Comparison of ENCODE assay signal across 8 cellular contexts in the genomic region with DNA sequence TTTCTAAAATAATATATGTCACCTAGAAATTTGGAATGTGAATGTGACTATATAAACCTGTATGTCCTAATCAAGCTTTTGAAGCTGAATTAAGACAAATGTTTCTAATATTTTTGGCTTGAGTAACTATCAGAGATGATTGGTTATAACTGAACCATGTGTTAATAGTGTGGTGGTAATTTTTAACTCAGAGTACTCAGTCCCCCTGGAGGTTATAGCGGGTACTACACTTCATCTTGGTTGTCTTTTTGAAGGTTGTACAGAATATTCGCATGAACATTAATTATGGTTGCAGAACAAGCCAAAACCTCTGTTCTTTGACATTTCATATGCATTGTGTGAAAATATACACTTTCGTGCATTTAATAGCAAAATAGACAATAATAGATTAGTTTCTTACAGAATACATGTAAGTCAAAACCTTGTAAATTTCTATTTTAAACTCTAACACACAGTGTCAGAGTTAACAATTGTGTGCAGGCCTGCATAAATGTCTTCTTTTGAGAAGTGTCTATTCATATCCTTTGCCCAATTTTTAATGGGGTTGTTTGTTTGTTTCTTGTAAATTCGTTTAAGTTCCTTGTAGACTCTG.
DNase-seq lines count a peak whose midpoint lies in the region; ATAC-seq and TF ChIP-seq lines count a peak whose summit lies in the region.

No MANE protein-coding gene starts in this region.

- no peak overlapping the region for H2BK120ac ChIP-seq in mesendoderm (ENCODE audit: low read depth, low read length)

- H3K79me2 ChIP-seq in DND-41 (ENCODE audit: insufficient read depth, low read length): no peaks in the 10 kb centered on the region
- no peaks in the 10 kb centered on the region for H3K79me2 ChIP-seq in mesendoderm (ENCODE audit: control insufficient read depth, insufficient read depth, low read length)

- H3K36me3 ChIP-seq in DND-41 (ENCODE audit: insufficient read depth, low read length) (no peaks in the 10 kb centered on the region), mesendoderm (ENCODE audit: control insufficient read depth, insufficient read depth, low read length) (no peaks in the 10 kb centered on the region)

- H3K27ac ChIP-seq in DND-41 (ENCODE audit: low read length) (no peak overlapping the region), coronary artery (no peak overlapping the region), mesendoderm (ENCODE audit: low read depth, low read length) (no peak overlapping the region)

- no peaks in the 10 kb centered on the region for H4K20me1 ChIP-seq in DND-41 (ENCODE audit: insufficient read depth, low read length)

- H4K8ac ChIP-seq in mesendoderm (ENCODE audit: low read depth, low read length): no peak overlapping the region

- H2AFZ ChIP-seq in DND-41 (ENCODE audit: low read depth, low read length): no peak overlapping the region

- H2AK5ac ChIP-seq in mesendoderm (ENCODE audit: low read length): no peak overlapping the region

- H3K27me3 ChIP-seq in DND-41 (ENCODE audit: insufficient read depth, low read length, poor library complexity): peaks cover 10% of the 10 kb centered on the region
- no peaks in the 10 kb centered on the region for H3K27me3 ChIP-seq in mesendoderm (ENCODE audit: insufficient read depth, low read length, poor library complexity)

- H3K9ac ChIP-seq in DND-41 (ENCODE audit: low read depth, low read length) (no peak overlapping the region), mesendoderm (ENCODE audit: low read length) (no peak overlapping the region)

- H3K4me3 ChIP-seq in DND-41 (ENCODE audit: low read depth in 1 of 2, low read length in 2 of 2) (no peak overlapping the region), coronary artery (no peak overlapping the region), mesendoderm (ENCODE audit: low read length) (no peak overlapping the region)

- H3K4me2 ChIP-seq in DND-41 (ENCODE audit: insufficient read depth, low read length) (no peak overlapping the region), mesendoderm (ENCODE audit: low read length) (no peak overlapping the region)

- ATAC-seq in DND-41 (ENCODE audit: insufficient read depth, low read depth) (peak; percentile 80), GM19035 (IDR thresholded peaks at IDR 0.05; ENCODE audit: unreplicated experiment) (peak; percentile 81), HG03432 (IDR thresholded peaks at IDR 0.05; ENCODE audit: unreplicated experiment) (peak; percentile 80)

- H3K4me1 ChIP-seq in DND-41 (ENCODE audit: insufficient read depth, low read length) (no peaks in the 10 kb centered on the region), mesendoderm (ENCODE audit: control insufficient read depth, low read depth, low read length) (no peaks in the 10 kb centered on the region)

- H3K56ac ChIP-seq in mesendoderm (ENCODE audit: low read length): no peak overlapping the region

- no peak overlapping the region for H2BK5ac ChIP-seq in mesendoderm (ENCODE audit: low read length)

- H4K5ac ChIP-seq in mesendoderm (ENCODE audit: low read length): no peak overlapping the region

- no peaks in the 10 kb centered on the region for H3K9me3 ChIP-seq in DND-41 (ENCODE audit: insufficient read depth, low read length, severe bottlenecking)

- peak; percentile 76 for TF ChIP-seq CTCF in DND-41 (IDR thresholded peaks at IDR 0.05; ENCODE audit: borderline replicate concordance, extremely low read depth, low read length, poor library complexity, severe bottlenecking)
- TF ChIP-seq CTCF in coronary artery (IDR thresholded peaks at IDR 0.05): peak; percentile 75

- no peak overlapping the region for H3K4ac ChIP-seq in mesendoderm (ENCODE audit: low read depth, low read length)

- H2BK15ac ChIP-seq in mesendoderm (replicated peaks; ENCODE audit: low read depth): no peak overlapping the region

- H3K18ac ChIP-seq in mesendoderm (ENCODE audit: low read length): no peak overlapping the region

- no peak overlapping the region for H3K23ac ChIP-seq in mesendoderm (ENCODE audit: low read length)

- DNase-seq in DND-41 (peak; percentile 42), RKO (ENCODE audit: low spot score) (peak; percentile 64), coronary artery (ENCODE audit: low spot score) (no peak), mesendoderm (peak; percentile 39), hippocampal formation (lab: John Stamatoyannopoulos, UW) (no peak), retina (no peak)

- H3K79me1 ChIP-seq in mesendoderm (ENCODE audit: low read length): no peaks in the 10 kb centered on the region

- WGBS in mesendoderm (ENCODE audit: extremely low coverage, insufficient coverage, low lambda C conversion rate): no CpG with 5 or more reads among the region's 4 CpGs

Comparison
In these comparisons a context has a peak if more than half of its experiments do, and no peak if none do; other contexts are left out.
1. DNase-seq: peak in DND-41 (single experiment), RKO (single experiment) and mesendoderm (single experiment); none in coronary artery (single experiment), hippocampal formation (0 of 2) and retina (single experiment).
2. Peak in every context shown above with its lines, with median percentiles within 50 percentile points of each other: ATAC-seq.